ENCODE assay signal across 22 cellular contexts in genomic region chr16:48918520-48919258, GRCh38.
A peak's percentile ranks its signal among the peaks of the same experiment; 100 is the strongest.
DNase-seq lines count a peak whose midpoint lies in the region; ATAC-seq, FAIRE-seq and TF ChIP-seq lines count a peak whose summit lies in the region.
"Had no signal": no experiment of that assay in that cellular context is flagged by ENCODE, and none has a peak within 500 bp of the region (broad histone marks: within the 10 kb centered on the region; RNA-seq: fewer than 3 reads in every experiment).

No MANE protein-coding gene starts in this region.

- no peak overlapping the region for H4K5ac ChIP-seq in H1 (ENCODE audit: insufficient read length, low read depth, low read length)

- H2BK20ac ChIP-seq in H1 (ENCODE audit: low read length) = 0 out of 2 replicates have a peak overlapping the region, but pooled peaks have one; percentile 80

- no peak for TF ChIP-seq CTCF in LNCaP clone FGC (IDR thresholded peaks at IDR 0.05; ENCODE audit: control insufficient read depth, extremely low read depth, insufficient read depth)
- TF ChIP-seq CTCF in H1 (IDR thresholded peaks at IDR 0.05; ENCODE audit: control extremely low read depth in 1 of 3, insufficient read depth in 1 of 3, low read depth in 1 of 3, low read length in 3 of 3) = peak in 1 of 3 experiments; percentile 15; a peak in 1 of 4 replicates
- no peak for TF ChIP-seq CTCF in GM13977 (IDR thresholded peaks at IDR 0.05; ENCODE audit: extremely low read depth, insufficient read depth, missing control alignments)

- H2BK5ac ChIP-seq in H1 (ENCODE audit: low read depth, low read length) = no peak overlapping the region

- H3K56ac ChIP-seq in H1 (replicated peaks; ENCODE audit: insufficient read length, low read depth, low read length) = no peak overlapping the region

- no peak overlapping the region for H2BK12ac ChIP-seq in H1 (ENCODE audit: low read depth, low read length)

- no peak for FAIRE-seq in H1 (lab: Jason Lieb, UNC)

- TF ChIP-seq RAD21 in H1 (IDR thresholded peaks at IDR 0.05 in 1 of 2, conservative IDR thresholded peaks at IDR 0.05 in 1 of 2; ENCODE audit: low read depth in 2 of 2, low read length in 2 of 2) = peak in 1 of 2 experiments; percentile 25; a peak in 1 of 4 replicates

- no peak overlapping the region for H4K91ac ChIP-seq in H1 (replicated peaks; ENCODE audit: insufficient read length, low read length)

- no peaks in the 10 kb centered on the region for H3K4me1 ChIP-seq in H1 (replicated peaks in 1 of 4; ENCODE audit: control insufficient read depth in 3 of 4, insufficient read depth in 4 of 4, low read length in 3 of 4)
- H3K4me1 ChIP-seq: right atrium auricular region, tibial nerve had no signal

- no peak overlapping the region for H3K14ac ChIP-seq in H1 (ENCODE audit: insufficient read length)

- no peaks in the 10 kb centered on the region; a peak in 1 of 7 replicates for H3K27me3 ChIP-seq in H1 (replicated peaks in 1 of 4; ENCODE audit: control insufficient read depth in 3 of 4, extremely low read depth in 1 of 4, insufficient read depth in 3 of 4, low read length in 3 of 4)
- H3K27me3 ChIP-seq: neutrophil, right atrium auricular region, tibial nerve had no signal

- H2AK5ac ChIP-seq in H1 (ENCODE audit: low read depth, low read length) = no peak overlapping the region

- WGBS in H1 (ENCODE audit: extremely low coverage in 1 of 2, insufficient coverage in 1 of 2, insufficient read length in 1 of 2, insufficient replicate concordance in 2 of 2, low coverage in 1 of 2, low lambda C conversion rate in 2 of 2, missing lambda C conversion rate in 1 of 2), 2 experiments = 77% methylated on average over 4 of the region's 4 CpGs; no CpG with 5 or more reads in 1 of the 2 experiments

- POLR2A ChIA-PET in H1 (lab: Charles Lee; ENCODE audit: partially characterized antibody) = no interaction called here

- H3K4me3 ChIP-seq in LNCaP clone FGC (ENCODE audit: low read depth, low read length) (no peak overlapping the region), H1 (ENCODE audit: extremely low read depth in 1 of 4, insufficient read depth in 2 of 4, low read depth in 3 of 4, low read length in 4 of 4) (no peak overlapping the region)
- H3K4me3 ChIP-seq: right atrium auricular region, tibial nerve had no signal

- no peak for ATAC-seq in GM18868 (IDR thresholded peaks at IDR 0.05; ENCODE audit: unreplicated experiment)
- ATAC-seq: left lobe of liver had no signal

- H3K79me2 ChIP-seq in H1 (ENCODE audit: control insufficient read depth in 1 of 2, insufficient read depth in 2 of 2, low read length in 2 of 2) = no peaks in the 10 kb centered on the region

- peak; percentile 9 for DNase-seq in EH (ENCODE audit: low read depth)
- peak; percentile 2 for DNase-seq in LNCaP clone FGC (ENCODE audit: low read depth)
- DNase-seq in H1 (ENCODE audit: low read depth in 1 of 2, low spot score in 2 of 2) = no peak
- DNase-seq in mesenteric fat pad (ENCODE audit: low spot score) = peak; percentile 51
- DNase-seq in G401 (ENCODE audit: low spot score) = no peak
- DNase-seq in GM13977 (ENCODE audit: low spot score) = no peak
- DNase-seq in germinal center (ENCODE audit: low spot score) = no peak
- DNase-seq: activated CD4-positive, alpha-beta memory T cell treated with anti-CD3 and anti-CD28 coated beads for 36 hours; activated naive CD4-positive, alpha-beta T cell treated with anti-CD3 and anti-CD28 coated beads, Interleukin-2, amount 10 ng/mL, durations not matched to agents 7 days and 5 days; aorta; IMR-90; MV-4-11; NCI-H187; NCI-H446 treated with DMSO at 0.1 percent for 48 hours; stimulated activated CD4-positive, alpha-beta T cell treated with anti-CD3 and anti-CD28 coated beads, Interleukin-15, amount 100 ng/mL, for 24 hours; stimulated activated naive CD4-positive, alpha-beta T cell; WERI-Rb-1 had no signal

- H4K8ac ChIP-seq in H1 (ENCODE audit: extremely low read depth, insufficient read depth, low read length) = no peak overlapping the region

- H3K27ac ChIP-seq in H1 (ENCODE audit: low read depth, low read length) = no peak overlapping the region
- H3K27ac ChIP-seq: neutrophil, right atrium auricular region, tibial nerve, WERI-Rb-1 had no signal

- H2BK120ac ChIP-seq in H1 (replicated peaks; ENCODE audit: low read depth, low read length) = no peak overlapping the region

- H3K9ac ChIP-seq in H1 (replicated peaks in 1 of 4; ENCODE audit: extremely low read depth in 1 of 4, low read depth in 3 of 4, low read length in 3 of 4) = no peak overlapping the region

- H3K23me2 ChIP-seq in H1 (ENCODE audit: low read depth, low read length) = no peaks in the 10 kb centered on the region

- H3K18ac ChIP-seq in H1 (ENCODE audit: extremely low read depth, low read length) = no peak overlapping the region

- H3K4ac ChIP-seq in H1 (replicated peaks; ENCODE audit: insufficient read length, low read depth, low read length) = no peak overlapping the region

- TF ChIP-seq POLR2A in H1 (IDR thresholded peaks at IDR 0.05; ENCODE audit: control extremely low read depth in 1 of 2, low read depth in 2 of 2, low read length in 2 of 2) = no peak

- H2AFZ ChIP-seq in H1 (ENCODE audit: low read length) = no peak overlapping the region

- no peak overlapping the region for H3K23ac ChIP-seq in H1 (ENCODE audit: insufficient read length)

- no peaks in the 10 kb centered on the region for H3K79me1 ChIP-seq in H1 (ENCODE audit: low read depth, low read length)

- CTCF ChIA-PET in H1 (lab: Charles Lee; ENCODE audit: partially characterized antibody) = interaction anchor here (0.8 to 2.5 kb wide), 12 partner anchors 9 to 434 kb away, joined by 3 to 9 read pairs (median 3); no protein-coding TSS in a partner anchor

- no peak overlapping the region for H2BK15ac ChIP-seq in H1 (ENCODE audit: low read length)

- no peak for TF ChIP-seq EP300 in H1 (IDR thresholded peaks at IDR 0.05; ENCODE audit: borderline replicate concordance in 1 of 2, low read depth in 2 of 2, low read length in 2 of 2)

- H3K36me3 ChIP-seq in H1 (ENCODE audit: control insufficient read depth in 2 of 4, insufficient read depth in 4 of 4, low read length in 3 of 4) = no peaks in the 10 kb centered on the region
- H3K36me3 ChIP-seq: neutrophil, right atrium auricular region, tibial nerve, WERI-Rb-1 had no signal

- in situ Hi-C loops in G401 (cut with HindIII; ENCODE audit: low sequenced_read_pairs) = no loop called here
- in situ Hi-C loops in GM13977 (cut with MboI; ENCODE audit: low pct_unique_long_range_greater_than_20kb, low sequenced_read_pairs, unreplicated experiment) = no loop called here

- no peaks in the 10 kb centered on the region for H3K9me3 ChIP-seq in H1 (ENCODE audit: insufficient read depth in 2 of 2, low read depth in 1 of 2, low read length in 1 of 2)
- H3K9me3 ChIP-seq: neutrophil, right atrium auricular region had no signal

- H4K20me1 ChIP-seq in H1 (replicated peaks in 1 of 2; ENCODE audit: control insufficient read depth in 1 of 2, insufficient read depth in 2 of 2, low read length in 2 of 2) = no peaks in the 10 kb centered on the region

- no peak overlapping the region for H3K4me2 ChIP-seq in H1 (ENCODE audit: insufficient read depth in 1 of 2, low read depth in 2 of 2, low read length in 2 of 2)

TF ChIP-seq in H1, 55 proteins besides CTCF, POLR2A, EP300 and RAD21:
- TF ChIP-seq CHD2 (IDR thresholded peaks at IDR 0.05; ENCODE audit: low read length) = no peak
- no peak for TF ChIP-seq SRF (IDR thresholded peaks at IDR 0.05; ENCODE audit: low read depth, low read length)
- no peak for TF ChIP-seq HDAC6 (IDR thresholded peaks at IDR 0.05; ENCODE audit: low read depth, low read length)
- TF ChIP-seq GABPA (IDR thresholded peaks at IDR 0.05; ENCODE audit: borderline replicate concordance, insufficient read depth, low read length) = no peak
- no peak for TF ChIP-seq FOSL1 (IDR thresholded peaks at IDR 0.05; ENCODE audit: insufficient read depth, low read depth, low read length)

Comparison
In these comparisons a context has a peak if more than half of its experiments do, and no peak if none do; other contexts are left out.
1. DNase-seq: peak in EH (single experiment), LNCaP clone FGC (single experiment) and mesenteric fat pad (single experiment); none in H1 (0 of 2), G401 (single experiment), GM13977 (single experiment) and germinal center (single experiment).